ENCODE assay signal across 23 cellular contexts in the genomic region with DNA sequence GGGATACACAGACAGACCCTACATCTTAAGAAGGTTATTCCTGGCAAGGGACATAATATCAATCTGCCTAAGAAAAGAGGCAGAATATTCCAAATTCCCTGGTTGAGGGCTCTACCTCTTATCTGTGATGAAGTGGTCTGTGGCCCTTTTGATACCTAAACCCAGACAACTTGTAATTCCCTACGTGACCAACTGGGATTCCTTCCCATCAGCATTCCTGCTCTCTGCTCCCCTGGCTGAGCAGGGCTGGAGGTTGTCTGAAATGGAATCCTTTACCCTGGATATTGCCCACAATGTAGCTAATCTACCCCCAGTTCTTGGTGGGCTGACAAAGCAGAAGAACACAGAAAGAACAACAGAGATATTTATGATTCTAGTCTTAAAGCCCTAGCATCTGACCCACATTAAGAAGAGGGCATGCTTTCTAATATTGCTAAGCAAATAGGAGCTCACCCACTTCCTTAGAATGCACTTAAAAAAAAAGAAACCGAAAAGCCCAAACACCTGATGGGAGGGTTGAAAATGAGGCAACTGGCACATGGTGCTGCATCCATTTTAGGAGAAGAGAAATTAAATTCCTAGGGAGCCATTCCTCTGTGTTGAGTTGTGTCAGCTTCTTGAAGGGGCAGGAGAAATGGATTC. TPM values are rescaled to one million over a fixed set of nuclear protein-coding genes. Genes with fewer than 3 reads are reported as not detected.
DNase-seq lines count a peak whose midpoint lies in the region; ATAC-seq, FAIRE-seq and TF ChIP-seq lines count a peak whose summit lies in the region.
"Had no signal": no experiment of that assay in that cellular context is flagged by ENCODE, and none has a peak within 500 bp of the region (broad histone marks: within the 10 kb centered on the region; RNA-seq: fewer than 3 reads in every experiment).

No MANE protein-coding gene starts in this region.

- peak overlapping the region; percentile 9 for H3K9ac ChIP-seq in astrocyte (ENCODE audit: low read length)
- no peak overlapping the region for H3K9ac ChIP-seq in smooth muscle cell (ENCODE audit: low read depth)
- H3K9ac ChIP-seq: KMS-11 had no signal

- H3K4me3 ChIP-seq in astrocyte (ENCODE audit: insufficient read depth, low read depth, low read length) = no peak overlapping the region
- no peak overlapping the region for H3K4me3 ChIP-seq in smooth muscle cell
- H3K4me3 ChIP-seq: adrenal gland, HAP-1, left lung, psoas muscle had no signal

- H3K4me1 ChIP-seq in astrocyte (ENCODE audit: insufficient read depth, low read length) (peaks cover 52% of the 10 kb centered on the region), smooth muscle cell (ENCODE audit: low read depth) (peaks cover 6% of the 10 kb centered on the region)

- H3F3A ChIP-seq in smooth muscle cell (ENCODE audit: low read depth) = no peaks in the 10 kb centered on the region

- peaks cover 4% of the 10 kb centered on the region for H3K36me3 Mint-ChIP-seq in astrocyte (ENCODE audit: low read depth, unreplicated experiment)
- no peaks in the 10 kb centered on the region for H3K36me3 Mint-ChIP-seq in immature natural killer cell
- H3K36me3 Mint-ChIP-seq: CD8-positive, alpha-beta memory T cell had no signal

- no peak overlapping the region for H3K27ac Mint-ChIP-seq in astrocyte (ENCODE audit: unreplicated experiment)
- no peak overlapping the region for H3K27ac Mint-ChIP-seq in immature natural killer cell
- H3K27ac Mint-ChIP-seq: CD8-positive, alpha-beta memory T cell had no signal

- no peak for FAIRE-seq in astrocyte (lab: Jason Lieb, UNC)

- H3K4me1 Mint-ChIP-seq in astrocyte (ENCODE audit: low read depth, unreplicated experiment) (peaks cover 29% of the 10 kb centered on the region), immature natural killer cell (no peaks in the 10 kb centered on the region)
- H3K4me1 Mint-ChIP-seq: CD8-positive, alpha-beta memory T cell had no signal

- TF ChIP-seq CTCF in astrocyte (IDR thresholded peaks at IDR 0.05; ENCODE audit: insufficient read depth, low read depth, low read length) (no peak), smooth muscle cell (IDR thresholded peaks at IDR 0.05; ENCODE audit: borderline replicate concordance, insufficient read depth, poor library complexity, severe bottlenecking) (no peak)

- H3K79me2 ChIP-seq in astrocyte (ENCODE audit: insufficient read depth, low read length) (peaks cover 73% of the 10 kb centered on the region), smooth muscle cell (ENCODE audit: low read depth) (no peaks in the 10 kb centered on the region)

- peak; percentile 36 for ATAC-seq in GM19351 (IDR thresholded peaks at IDR 0.05; ENCODE audit: unreplicated experiment)
- peak; percentile 50 for ATAC-seq in HG02798 (IDR thresholded peaks at IDR 0.05; ENCODE audit: poor library complexity, unreplicated experiment)
- ATAC-seq in HG02571 (IDR thresholded peaks at IDR 0.05; ENCODE audit: unreplicated experiment) = no peak
- ATAC-seq: left lung, psoas muscle, Right ventricle myocardium inferior had no signal

- H3K27ac ChIP-seq in astrocyte (ENCODE audit: low read depth, low read length) (peak overlapping the region; percentile 28), smooth muscle cell (ENCODE audit: low read depth) (peak overlapping the region; percentile 29)
- H3K27ac ChIP-seq: adrenal gland, KMS-11, left lung, psoas muscle had no signal

- no peaks in the 10 kb centered on the region for H3K9me3 ChIP-seq in astrocyte (ENCODE audit: insufficient read depth, low read depth, low read length)
- H3K9me3 ChIP-seq in smooth muscle cell (replicated peaks; ENCODE audit: low read depth) = no peaks in the 10 kb centered on the region
- H3K9me3 ChIP-seq: adrenal gland, HAP-1, left lung, psoas muscle had no signal

- H2AFZ ChIP-seq in astrocyte (ENCODE audit: low read depth, low read length) = no peak overlapping the region
- no peak overlapping the region for H2AFZ ChIP-seq in smooth muscle cell (ENCODE audit: low read depth)

- H3K36me3 ChIP-seq in astrocyte (ENCODE audit: insufficient read depth, low read length) (no peaks in the 10 kb centered on the region), smooth muscle cell (ENCODE audit: low read depth) (no peaks in the 10 kb centered on the region)
- H3K36me3 ChIP-seq: adrenal gland, HAP-1, left lung had no signal

- H3K27me3 ChIP-seq in astrocyte (ENCODE audit: insufficient read depth, low read length) = no peaks in the 10 kb centered on the region
- no peaks in the 10 kb centered on the region for H3K27me3 ChIP-seq in smooth muscle cell (ENCODE audit: low read depth)
- H3K27me3 ChIP-seq: adrenal gland, left lung had no signal

- 68% methylated on average over 2 of the region's 2 CpGs for WGBS in smooth muscle cell (ENCODE audit: low lambda C conversion rate)

- no peaks in the 10 kb centered on the region for H3K9me3 Mint-ChIP-seq in astrocyte (ENCODE audit: unreplicated experiment)
- no peaks in the 10 kb centered on the region for H3K9me3 Mint-ChIP-seq in immature natural killer cell
- H3K9me3 Mint-ChIP-seq: CD8-positive, alpha-beta memory T cell had no signal

- peak overlapping the region; percentile 49 for H3K4me2 ChIP-seq in astrocyte (ENCODE audit: low read length)
- H3K4me2 ChIP-seq in smooth muscle cell = no peak overlapping the region
- H3K4me2 ChIP-seq: KMS-11 had no signal

- H4K20me1 ChIP-seq in astrocyte (ENCODE audit: insufficient read depth, low read length) (peaks cover 53% of the 10 kb centered on the region), smooth muscle cell (ENCODE audit: low read depth) (peaks cover 5% of the 10 kb centered on the region)

- H3K4me3 Mint-ChIP-seq in astrocyte (ENCODE audit: unreplicated experiment) (no peak overlapping the region), immature natural killer cell (no peak overlapping the region)
- H3K4me3 Mint-ChIP-seq: CD8-positive, alpha-beta memory T cell had no signal

- H3K27me3 Mint-ChIP-seq in astrocyte (ENCODE audit: low read depth, unreplicated experiment) (no peaks in the 10 kb centered on the region), immature natural killer cell (ENCODE audit: low read depth in 3 of 3) (peaks cover 0 to 2% (median 0%) of the 10 kb centered on the region in 3 donors)
- H3K27me3 Mint-ChIP-seq: CD8-positive, alpha-beta memory T cell had no signal

- DNase-seq in astrocyte (ENCODE audit: low read depth) = peak; percentile 46
- no peak for DNase-seq in smooth muscle cell (lab: John Stamatoyannopoulos, UW; ENCODE audit: unreplicated experiment)
- DNase-seq in HuH-7 (ENCODE audit: low spot score) = no peak
- DNase-seq in NCI-H1092 treated with DMSO at 0.1 percent for 48 hours (lab: John Stamatoyannopoulos, UW) = no peak
- DNase-seq in immature natural killer cell = no peak
- DNase-seq: activated CD4-positive, alpha-beta T cell treated with anti-CD3 and anti-CD28 coated beads, Interleukin-2, amount 50 U/mL, for 48 hours; activated gamma-delta T cell treated with Interleukin-2 at 50 U/mL for 16 hours; adrenal gland; CD8-positive, alpha-beta memory T cell; central memory CD4-positive, alpha-beta T cell; DMS79 treated with DMSO at 0.1 percent for 48 hours; effector CD4-positive, alpha-beta T cell; glutamatergic neuron; left lung; NCI-H2029 treated with DMSO at 0.1 percent for 48 hours; NCI-H446 treated with DMSO at 0.1 percent for 48 hours; psoas muscle had no signal

RNA-seq across cellular contexts. Expression of a gene that starts 36.8 kb away (rescaled TPM):
- total RNA-seq in astrocyte (127 and 162 TPM in 2 replicates), smooth muscle cell (130 and 141 TPM in 2 replicates)
- polyA plus RNA-seq in smooth muscle cell (205 and 250 TPM in 2 replicates), immature natural killer cell (10 to 100 TPM; 14.3 to 21.6 (median 18.5) TPM)
